ENCODE assay signal across 8 cellular contexts in genomic region chr6:26199773-26200728, GRCh38.
A peak's percentile ranks its signal among the peaks of the same experiment; 100 is the strongest.
DNase-seq lines count a peak whose midpoint lies in the region; ATAC-seq and TF ChIP-seq lines count a peak whose summit lies in the region.

No MANE protein-coding gene starts in this region.

- no peaks in the 10 kb centered on the region for H3K27me3 Mint-ChIP-seq in central memory CD8-positive, alpha-beta T cell
- H3K27me3 Mint-ChIP-seq in mesothelial cell of epicardium (ENCODE audit: low read depth), result no peaks in the 10 kb centered on the region

- no peaks in the 10 kb centered on the region for H3K9me3 Mint-ChIP-seq in central memory CD8-positive, alpha-beta T cell
- H3K9me3 Mint-ChIP-seq in mesothelial cell of epicardium, result no peaks in the 10 kb centered on the region

- H3K27ac Mint-ChIP-seq in central memory CD8-positive, alpha-beta T cell (ENCODE audit: low read depth), result peak overlapping the region; percentile 94
- peak overlapping the region; percentile 100 for H3K27ac Mint-ChIP-seq in mesothelial cell of epicardium

- peaks cover 54% of the 10 kb centered on the region for H3K36me3 Mint-ChIP-seq in central memory CD8-positive, alpha-beta T cell (ENCODE audit: insufficient read depth)
- no peaks in the 10 kb centered on the region for H3K36me3 Mint-ChIP-seq in mesothelial cell of epicardium

- in situ Hi-C loops in GM13977 (cut with MboI; ENCODE audit: low pct_unique_long_range_greater_than_20kb, low sequenced_read_pairs, unreplicated experiment), result loop anchor here (5.0 to 10.0 kb wide), 2 partner anchors 78 to 935 kb away; a partner anchor contains a TSS

- H3K4me3 Mint-ChIP-seq in central memory CD8-positive, alpha-beta T cell, result peak overlapping the region; percentile 93
- peak overlapping the region; percentile 97 for H3K4me3 Mint-ChIP-seq in mesothelial cell of epicardium

- TF ChIP-seq CTCF in mesothelial cell of epicardium (IDR thresholded peaks at IDR 0.05; ENCODE audit: unreplicated experiment) (no peak), GM13977 (IDR thresholded peaks at IDR 0.05; ENCODE audit: extremely low read depth, insufficient read depth, missing control alignments) (no peak)

- ATAC-seq in central memory CD8-positive, alpha-beta T cell (replicated peaks; ENCODE audit: extremely low read depth, poor library complexity, severe bottlenecking), result peak; percentile 1
- no peak for ATAC-seq in GM18861 (IDR thresholded peaks at IDR 0.05; ENCODE audit: unreplicated experiment)

- H3K4me1 Mint-ChIP-seq in central memory CD8-positive, alpha-beta T cell, result peaks cover 29% of the 10 kb centered on the region
- peaks cover 31% of the 10 kb centered on the region for H3K4me1 Mint-ChIP-seq in mesothelial cell of epicardium

- intact Hi-C loops in posterior vena cava (cut with DNase I), result loop anchor here in 1 of 2 donors (10.0 kb wide), 1 partner anchor 75 kb away; a partner anchor contains a TSS

- peak; percentile 38 for DNase-seq in NCI-H2196 (lab: John Stamatoyannopoulos, UW; ENCODE audit: unreplicated experiment)
- DNase-seq in NCI-H2196 treated with DMSO at 0.1 percent for 48 hours (lab: John Stamatoyannopoulos, UW; ENCODE audit: unreplicated experiment), result no peak
- peak; percentile 56 to 71 for DNase-seq in NOMO-1 (lab: John Stamatoyannopoulos, UW; ENCODE audit: unreplicated experiment in 2 of 2)
- no peak for DNase-seq in central memory CD8-positive, alpha-beta T cell (ENCODE audit: low spot score in 2 of 2)
- DNase-seq in mesothelial cell of epicardium (ENCODE audit: low spot score in 2 of 2, unreplicated experiment in 2 of 2), result no peak
- DNase-seq in posterior vena cava (ENCODE audit: low spot score), result no peak
- DNase-seq in GM13977 (ENCODE audit: low spot score), result no peak

Comparison
In these comparisons a context has a peak if more than half of its experiments do, and no peak if none do; other contexts are left out.
1. DNase-seq: peak in NCI-H2196 (single experiment) and NOMO-1 (2 of 2); none in NCI-H2196 treated with DMSO at 0.1 percent for 48 hours (single experiment), central memory CD8-positive, alpha-beta T cell (0 of 2), mesothelial cell of epicardium (0 of 2), posterior vena cava (single experiment) and GM13977 (single experiment).